ENCODE assay signal across 10 cellular contexts in the genomic region with DNA sequence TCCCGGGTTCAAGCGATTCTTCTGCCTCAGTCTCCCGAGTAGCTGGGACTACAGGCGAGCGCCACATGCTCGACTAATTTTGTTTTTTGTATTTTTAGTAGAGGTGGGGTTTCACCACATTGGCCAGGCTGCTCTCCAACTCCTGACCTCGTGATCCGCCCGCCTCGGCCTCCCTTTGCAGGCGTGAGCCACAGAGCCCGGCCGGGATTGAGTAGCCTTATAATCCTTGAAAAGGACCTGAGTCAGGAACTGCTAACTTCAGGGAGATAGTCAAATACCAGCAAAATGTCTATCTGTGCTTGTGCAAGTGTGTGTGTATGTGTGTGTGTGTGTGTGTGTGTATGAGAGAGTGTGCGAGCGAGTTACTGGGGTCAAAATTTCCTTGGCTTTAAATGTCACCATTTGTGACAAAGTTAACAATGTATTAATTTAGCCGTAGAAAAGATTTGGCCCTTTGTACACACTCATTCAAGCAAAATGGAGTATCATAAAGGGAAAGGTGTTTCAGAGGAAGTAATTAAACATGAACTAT. TPM values are rescaled to one million over a fixed set of nuclear protein-coding genes. Genes with fewer than 3 reads are reported as not detected.
A peak's percentile ranks its signal among the peaks of the same experiment; 100 is the strongest.
DNase-seq lines count a peak whose midpoint lies in the region; ATAC-seq and TF ChIP-seq lines count a peak whose summit lies in the region.
"Had no signal": no experiment of that assay in that cellular context is flagged by ENCODE, and none has a peak within 500 bp of the region (broad histone marks: within the 10 kb centered on the region; RNA-seq: fewer than 3 reads in every experiment).

No MANE protein-coding gene starts in this region.

- no peak for TF ChIP-seq RAD21 in SK-N-SH (IDR thresholded peaks at IDR 0.05; ENCODE audit: low read length)

- ATAC-seq in SK-N-SH treated with all-trans-retinoic acid at 6 μM for 48 hours: no peak
- ATAC-seq in stimulated activated memory B cell treated with anti-CD40 and anti-IgM and Interleukin-4, amounts not matched to agents 10 μg/mL and 1 μg/mL and 100 μg/mL, for 72 hours: no peak
- ATAC-seq in GM19452 (IDR thresholded peaks at IDR 0.05; ENCODE audit: unreplicated experiment): no peak
- ATAC-seq in HG02884 (IDR thresholded peaks at IDR 0.05; ENCODE audit: unreplicated experiment): no peak

- H3K27me3 Mint-ChIP-seq in activated T-helper 2 cell treated with anti-CD3 and anti-CD28 coated beads, Interferon-gamma antibody, Interleukin-2, Interleukin-4, amounts not matched to agents 10 μg/mL and 5 μg/mL and 100 μg/mL, durations not matched to agents 14 hours and 24 hours and 36 hours (ENCODE audit: low read depth): no peaks in the 10 kb centered on the region
- no peaks in the 10 kb centered on the region for H3K27me3 Mint-ChIP-seq in stimulated activated memory B cell treated with anti-CD40 and anti-IgM and Interleukin-4, amounts not matched to agents 10 μg/mL and 1 μg/mL and 100 μg/mL, for 72 hours

- no peaks in the 10 kb centered on the region for H3K36me3 ChIP-seq in SK-N-SH (replicated peaks in 1 of 2; ENCODE audit: control insufficient read depth in 1 of 2, insufficient read depth in 2 of 2, low read length in 1 of 2)
- H3K36me3 ChIP-seq: upper lobe of left lung had no signal

- peak overlapping the region; percentile 56 for H3K4me3 Mint-ChIP-seq in activated T-helper 2 cell treated with anti-CD3 and anti-CD28 coated beads, Interferon-gamma antibody, Interleukin-2, Interleukin-4, amounts not matched to agents 10 μg/mL and 5 μg/mL and 100 μg/mL, durations not matched to agents 14 hours and 24 hours and 36 hours (ENCODE audit: low read depth)
- H3K4me3 Mint-ChIP-seq in stimulated activated memory B cell treated with anti-CD40 and anti-IgM and Interleukin-4, amounts not matched to agents 10 μg/mL and 1 μg/mL and 100 μg/mL, for 72 hours: peak overlapping the region; percentile 55

- peaks cover 0 to 4% of the 10 kb centered on the region in 2 experiments; a peak in 3 of 4 replicates for H3K4me1 ChIP-seq in SK-N-SH (ENCODE audit: control insufficient read depth in 1 of 2, insufficient read depth in 2 of 2, low read depth in 1 of 2, low read length in 1 of 2)

- peaks cover 14% of the 10 kb centered on the region for H4K20me1 ChIP-seq in SK-N-SH (ENCODE audit: insufficient read depth)

- no peak for DNase-seq in SK-N-SH
- DNase-seq in activated T-helper 2 cell treated with anti-CD3 and anti-CD28 coated beads, Interferon-gamma antibody, Interleukin-2, Interleukin-4, amounts not matched to agents 10 μg/mL and 5 μg/mL and 100 μg/mL, durations not matched to agents 14 hours and 24 hours and 36 hours (ENCODE audit: low spot score): no peak
- no peak for DNase-seq in AG08395 (ENCODE audit: low spot score)

- CTCF ChIA-PET in SK-N-SH (lab: Yijun Ruan, JAX): interaction anchor here (2.0 kb wide), 1 partner anchor 199 kb away, joined by 10 read pairs; no protein-coding TSS in a partner anchor

- intact Hi-C loops in activated T-helper 2 cell treated with anti-CD3 and anti-CD28 coated beads, Interferon-gamma antibody, Interleukin-2, Interleukin-4, amounts not matched to agents 10 μg/mL and 5 μg/mL and 100 μg/mL, durations not matched to agents 14 hours and 24 hours and 36 hours (cut with micrococcal nuclease): loop anchor here (5.0 to 10.0 kb wide), 2 partner anchors 76 to 1216 kb away; partner anchors contain the start of gene MAOA

- H3K4me1 Mint-ChIP-seq in activated T-helper 2 cell treated with anti-CD3 and anti-CD28 coated beads, Interferon-gamma antibody, Interleukin-2, Interleukin-4, amounts not matched to agents 10 μg/mL and 5 μg/mL and 100 μg/mL, durations not matched to agents 14 hours and 24 hours and 36 hours (ENCODE audit: low read depth): peaks cover 5% of the 10 kb centered on the region
- H3K4me1 Mint-ChIP-seq in stimulated activated memory B cell treated with anti-CD40 and anti-IgM and Interleukin-4, amounts not matched to agents 10 μg/mL and 1 μg/mL and 100 μg/mL, for 72 hours: peaks cover 6% of the 10 kb centered on the region

- H3K9me3 ChIP-seq in SK-N-SH (no peaks in the 10 kb centered on the region), iPS-18c (ENCODE audit: control insufficient read depth, insufficient read depth, low read length) (peaks cover 2% of the 10 kb centered on the region)
- H3K9me3 ChIP-seq: upper lobe of left lung had no signal

- H3K27me3 ChIP-seq in SK-N-SH (ENCODE audit: insufficient read depth): no peaks in the 10 kb centered on the region
- H3K27me3 ChIP-seq: upper lobe of left lung had no signal

- WGBS in SK-N-SH (ENCODE audit: low lambda C conversion rate): 95% methylated on average over 16 of the region's 16 CpGs

- no peaks in the 10 kb centered on the region for H3K9me2 ChIP-seq in SK-N-SH

- no peak overlapping the region for H3K27ac ChIP-seq in SK-N-SH (ENCODE audit: low read depth in 2 of 2, low read length in 1 of 2)

- no peak for TF ChIP-seq EP300 in SK-N-SH (IDR thresholded peaks at IDR 0.05; ENCODE audit: borderline replicate concordance in 1 of 2, low read depth in 1 of 2, low read length in 1 of 2)

- H3K9ac ChIP-seq in SK-N-SH: peak overlapping the region; percentile 85; the same call in 1 of the 2 replicates

- H3K4me2 ChIP-seq in SK-N-SH: peak overlapping the region; percentile 81

- POLR2A ChIA-PET in SK-N-SH (lab: Yijun Ruan, JAX): interaction anchor here (0.7 kb wide), 1 partner anchor 196 kb away, joined by 3 read pairs; no protein-coding TSS in a partner anchor

- H3K79me2 ChIP-seq in SK-N-SH (ENCODE audit: insufficient read depth): peaks cover 47% of the 10 kb centered on the region

- peak overlapping the region; percentile 61 for H2AFZ ChIP-seq in SK-N-SH (ENCODE audit: low read depth)

- peak overlapping the region; percentile 3 for H3K27ac Mint-ChIP-seq in activated T-helper 2 cell treated with anti-CD3 and anti-CD28 coated beads, Interferon-gamma antibody, Interleukin-2, Interleukin-4, amounts not matched to agents 10 μg/mL and 5 μg/mL and 100 μg/mL, durations not matched to agents 14 hours and 24 hours and 36 hours
- no peak overlapping the region for H3K27ac Mint-ChIP-seq in stimulated activated memory B cell treated with anti-CD40 and anti-IgM and Interleukin-4, amounts not matched to agents 10 μg/mL and 1 μg/mL and 100 μg/mL, for 72 hours

- TF ChIP-seq CTCF in SK-N-SH (IDR thresholded peaks at IDR 0.05): no peak

- peaks cover 6% of the 10 kb centered on the region for H3K36me3 Mint-ChIP-seq in activated T-helper 2 cell treated with anti-CD3 and anti-CD28 coated beads, Interferon-gamma antibody, Interleukin-2, Interleukin-4, amounts not matched to agents 10 μg/mL and 5 μg/mL and 100 μg/mL, durations not matched to agents 14 hours and 24 hours and 36 hours (ENCODE audit: low read depth)
- no peaks in the 10 kb centered on the region for H3K36me3 Mint-ChIP-seq in stimulated activated memory B cell treated with anti-CD40 and anti-IgM and Interleukin-4, amounts not matched to agents 10 μg/mL and 1 μg/mL and 100 μg/mL, for 72 hours

- H3K4me3 ChIP-seq in SK-N-SH (ENCODE audit: low read depth in 2 of 2, low read length in 1 of 2): peak overlapping the region; percentile 87 to 92
- H3K4me3 ChIP-seq in iPS-18c (ENCODE audit: insufficient read depth, low read depth, low read length): peak overlapping the region; percentile 2; the same call in 1 of the 2 replicates

- H3K9me3 Mint-ChIP-seq in activated T-helper 2 cell treated with anti-CD3 and anti-CD28 coated beads, Interferon-gamma antibody, Interleukin-2, Interleukin-4, amounts not matched to agents 10 μg/mL and 5 μg/mL and 100 μg/mL, durations not matched to agents 14 hours and 24 hours and 36 hours: no peaks in the 10 kb centered on the region
- H3K9me3 Mint-ChIP-seq in stimulated activated memory B cell treated with anti-CD40 and anti-IgM and Interleukin-4, amounts not matched to agents 10 μg/mL and 1 μg/mL and 100 μg/mL, for 72 hours: no peaks in the 10 kb centered on the region

- H3F3A ChIP-seq in SK-N-SH (replicated peaks; ENCODE audit: insufficient read depth): peaks cover 10% of the 10 kb centered on the region

TF ChIP-seq in SK-N-SH, 30 proteins besides CTCF, POLR2A, EP300 and RAD21 (continues in another document):
- no peak for TF ChIP-seq FOXJ3 (CRISPR knock-in tag; IDR thresholded peaks at IDR 0.05)
- TF ChIP-seq FOXM1 (IDR thresholded peaks at IDR 0.05; ENCODE audit: low read depth): no peak

TF ChIP-seq in SK-N-SH treated with all-trans-retinoic acid at 6 μM for 48 hours, 23 proteins besides CTCF, POLR2A, EP300 and RAD21 (continues in another document):
- TF ChIP-seq POU6F1 (CRISPR knock-in tag; IDR thresholded peaks at IDR 0.05; ENCODE audit: borderline replicate concordance, low read depth): no peak

RNA-seq across cellular contexts. Expression of gene KDM6A, which starts 1.8 kb away (rescaled TPM):
- 7.4 and 9.3 TPM in 2 replicates for polyA plus RNA-seq in SK-N-SH (2012; rRNA removed)
- 6.4 and 6.6 TPM in 2 replicates for polyA plus RNA-seq in SK-N-SH (2012; cell fraction: cytosol; rRNA removed)
- 9.6 and 37.4 TPM in 2 replicates for polyA plus RNA-seq in SK-N-SH (2012; cell fraction: nucleus; rRNA removed)
- total RNA-seq in activated T-helper 2 cell treated with anti-CD3 and anti-CD28 coated beads, Interferon-gamma antibody, Interleukin-2, Interleukin-4, amounts not matched to agents 10 μg/mL and 5 μg/mL and 100 μg/mL, durations not matched to agents 14 hours and 24 hours and 36 hours: 21.8 and 30.7 TPM in 2 replicates

RNA-seq across cellular contexts. Expression of gene DUSP21, which starts 27.4 kb away (rescaled TPM):
- polyA plus RNA-seq in SK-N-SH (2012; rRNA removed): not detected in 2 replicates
- not detected in 2 replicates for polyA plus RNA-seq in SK-N-SH (2012; cell fraction: cytosol; rRNA removed)
- not detected in 2 replicates for polyA plus RNA-seq in SK-N-SH (2012; cell fraction: nucleus; rRNA removed)
- total RNA-seq in activated T-helper 2 cell treated with anti-CD3 and anti-CD28 coated beads, Interferon-gamma antibody, Interleukin-2, Interleukin-4, amounts not matched to agents 10 μg/mL and 5 μg/mL and 100 μg/mL, durations not matched to agents 14 hours and 24 hours and 36 hours: not detected in 2 replicates
- total RNA-seq: LHCN-M2, upper lobe of left lung had no signal
